ENCODE assay signal across 7 cellular contexts in genomic region chr6:118509009-118509617, GRCh38. TPM values are rescaled to one million over a fixed set of nuclear protein-coding genes. Genes with fewer than 3 reads are reported as not detected.
DNase-seq lines count a peak whose midpoint lies in the region; ATAC-seq, FAIRE-seq and TF ChIP-seq lines count a peak whose summit lies in the region.

No MANE protein-coding gene starts in this region.

- intact Hi-C loops in adrenal gland (cut with DNase I) = loop anchor here (5.0 to 10.0 kb wide), 2 partner anchors 224 to 227 kb away; no protein-coding TSS in a partner anchor

- no peaks in the 10 kb centered on the region for H3K27me3 ChIP-seq in Loucy (ENCODE audit: insufficient read depth, low read length, poor library complexity, severe bottlenecking)
- no peaks in the 10 kb centered on the region for H3K27me3 ChIP-seq in adrenal gland

- H3K4me3 ChIP-seq in Loucy (ENCODE audit: low read length, poor library complexity, severe bottlenecking) = no peak overlapping the region
- no peak overlapping the region for H3K4me3 ChIP-seq in adrenal gland

- H3K4me2 ChIP-seq in Loucy (ENCODE audit: low read depth, low read length, poor library complexity, severe bottlenecking) = no peak overlapping the region

- H3K9ac ChIP-seq in Loucy (ENCODE audit: low read depth, low read length, poor library complexity, severe bottlenecking) = no peak overlapping the region

- H3K27ac ChIP-seq in adrenal gland = no peak overlapping the region

- H3K9me2 ChIP-seq in Loucy (replicated peaks; ENCODE audit: low read depth, low read length) = no peaks in the 10 kb centered on the region

- peak in 2 of 7 donors; percentile 30 to 49 for DNase-seq in adrenal gland
- peak; percentile 17 for DNase-seq in kidney tubule cell (ENCODE audit: low spot score)
- no peak for DNase-seq in NCI-H2081 treated with DMSO at 0.1 percent for 48 hours (lab: John Stamatoyannopoulos, UW)

- peaks cover 17% of the 10 kb centered on the region; the same call in 1 of the 2 replicates for H3K79me2 ChIP-seq in Loucy (ENCODE audit: insufficient read depth, low read length)

- TF ChIP-seq CTCF in Loucy (conservative IDR thresholded peaks at IDR 0.05; ENCODE audit: low read length) (peak; percentile 84), adrenal gland (IDR thresholded peaks at IDR 0.05) (peak; percentile 34 to 65 (median 54))

- H3K36me3 ChIP-seq in Loucy (ENCODE audit: insufficient read depth, low read length) (peaks cover 10% of the 10 kb centered on the region; the same call in 1 of the 2 replicates), adrenal gland (replicated peaks in 1 of 2) (no peaks in the 10 kb centered on the region)

- H3K4me1 ChIP-seq in Loucy (ENCODE audit: insufficient read depth, low read length, poor library complexity, severe bottlenecking) (peaks cover 12% of the 10 kb centered on the region), adrenal gland (replicated peaks in 1 of 2) (peaks cover 0 to 10% of the 10 kb centered on the region in 2 donors)

- H4K20me1 ChIP-seq in Loucy (ENCODE audit: insufficient read depth, low read length, poor library complexity, severe bottlenecking) = no peaks in the 10 kb centered on the region

- peak; percentile 75 for FAIRE-seq in G401.6 (lab: Jason Lieb, UNC)

- no peak overlapping the region for H2AFZ ChIP-seq in Loucy (ENCODE audit: low read length)

- ATAC-seq in HG03460 (IDR thresholded peaks at IDR 0.05; ENCODE audit: unreplicated experiment) (no peak), HG03354 (IDR thresholded peaks at IDR 0.05; ENCODE audit: poor library complexity, severe bottlenecking, unreplicated experiment) (no peak)

- WGBS in adrenal gland, 4 donors = 42 to 52% (median 45%) methylated on average over 3 of the region's 3 CpGs

- no peaks in the 10 kb centered on the region; the same call in 1 of the 2 replicates for H3F3A ChIP-seq in Loucy (ENCODE audit: low read depth)

- H3K9me3 ChIP-seq in Loucy (ENCODE audit: insufficient read depth, low read depth, low read length) = no peaks in the 10 kb centered on the region
- no peaks in the 10 kb centered on the region for H3K9me3 ChIP-seq in adrenal gland (replicated peaks in 1 of 3)

- TF ChIP-seq POLR2A in adrenal gland (IDR thresholded peaks at IDR 0.05) = no peak

RNA-seq across cellular contexts. Expression of gene PLN, which starts 39.0 kb away (rescaled TPM):
- total RNA-seq in adrenal gland = 10 to 100 TPM in 1 of 8 donors, 1 to 10 TPM in 7; 1.6 to 11.2 (median 6.0) TPM
- 1 to 10 TPM; 4.7 to 8.8 (median 8.4) TPM for polyA plus RNA-seq in adrenal gland
